Comparison of ENCODE assay signal across 8 cellular contexts in the genomic region with DNA sequence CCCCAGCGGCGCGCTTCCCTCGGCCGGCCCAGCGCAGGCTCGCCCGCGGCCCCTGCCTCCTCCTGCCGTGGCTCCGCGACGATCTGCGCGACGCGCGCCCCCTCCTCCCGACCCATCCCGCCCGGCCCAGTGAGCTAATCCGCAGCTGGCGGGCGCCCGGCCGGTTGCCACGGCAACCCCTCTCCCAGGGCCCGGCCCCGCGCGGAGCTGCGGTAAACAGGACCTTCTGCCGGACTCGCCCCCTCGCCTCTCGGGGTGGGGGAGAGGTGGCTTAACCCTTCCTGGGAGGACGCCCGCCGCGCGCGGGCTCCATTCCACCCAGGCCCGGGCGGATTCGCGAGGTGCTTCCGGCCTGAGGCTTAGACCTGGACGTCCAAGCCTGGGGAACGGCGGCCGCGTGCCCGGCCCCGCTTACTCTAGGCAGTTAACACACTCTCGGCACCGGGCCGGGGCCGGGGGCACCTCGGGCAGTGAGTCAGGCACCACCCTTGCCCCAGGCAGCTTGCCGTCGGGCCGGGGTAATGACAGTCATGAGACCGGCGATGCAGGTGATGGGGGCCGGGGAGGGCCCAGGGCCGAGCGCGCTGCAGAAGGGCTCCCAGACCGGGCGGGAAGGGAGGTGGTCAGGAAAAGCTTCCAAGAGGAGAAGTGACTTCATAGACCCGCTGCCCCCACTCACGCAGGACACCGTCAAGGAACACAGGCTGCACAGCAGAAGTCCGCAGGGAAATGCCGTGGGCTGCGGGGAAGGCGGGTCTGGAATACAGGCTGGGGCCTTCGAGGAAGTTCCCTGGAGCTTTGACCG. TPM values are rescaled to one million over a fixed set of nuclear protein-coding genes. Genes with fewer than 3 reads are reported as not detected.
DNase-seq lines count a peak whose midpoint lies in the region; ATAC-seq lines count a peak whose summit lies in the region.

A gene with protein sequence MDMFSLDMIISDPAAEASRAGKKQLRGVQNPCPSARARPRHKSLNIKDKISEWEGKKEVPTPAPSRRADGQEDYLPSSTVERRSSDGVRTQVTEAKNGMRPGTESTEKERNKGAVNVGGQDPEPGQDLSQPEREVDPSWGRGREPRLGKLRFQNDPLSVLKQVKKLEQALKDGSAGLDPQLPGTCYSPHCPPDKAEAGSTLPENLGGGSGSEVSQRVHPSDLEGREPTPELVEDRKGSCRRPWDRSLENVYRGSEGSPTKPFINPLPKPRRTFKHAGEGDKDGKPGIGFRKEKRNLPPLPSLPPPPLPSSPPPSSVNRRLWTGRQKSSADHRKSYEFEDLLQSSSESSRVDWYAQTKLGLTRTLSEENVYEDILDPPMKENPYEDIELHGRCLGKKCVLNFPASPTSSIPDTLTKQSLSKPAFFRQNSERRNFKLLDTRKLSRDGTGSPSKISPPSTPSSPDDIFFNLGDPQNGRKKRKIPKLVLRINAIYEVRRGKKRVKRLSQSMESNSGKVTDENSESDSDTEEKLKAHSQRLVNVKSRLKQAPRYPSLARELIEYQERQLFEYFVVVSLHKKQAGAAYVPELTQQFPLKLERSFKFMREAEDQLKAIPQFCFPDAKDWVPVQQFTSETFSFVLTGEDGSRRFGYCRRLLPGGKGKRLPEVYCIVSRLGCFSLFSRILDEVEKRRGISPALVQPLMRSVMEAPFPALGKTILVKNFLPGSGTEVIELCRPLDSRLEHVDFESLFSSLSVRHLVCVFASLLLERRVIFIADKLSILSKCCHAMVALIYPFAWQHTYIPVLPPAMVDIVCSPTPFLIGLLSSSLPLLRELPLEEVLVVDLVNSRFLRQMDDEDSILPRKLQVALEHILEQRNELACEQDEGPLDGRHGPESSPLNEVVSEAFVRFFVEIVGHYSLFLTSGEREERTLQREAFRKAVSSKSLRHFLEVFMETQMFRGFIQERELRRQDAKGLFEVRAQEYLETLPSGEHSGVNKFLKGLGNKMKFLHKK (minus strand): TSS at position 87 of the 805 bp plus-strand sequence. CDS start 38,416 bp downstream, outside the sequence.

- peak within 1 kb of the TSS; percentile 80 for H3K4me3 ChIP-seq in adipocyte (ENCODE audit: low read length)

- ATAC-seq in HG02623 (IDR thresholded peaks at IDR 0.05; ENCODE audit: unreplicated experiment) = no peak

- peak within 1 kb of the TSS; percentile 83 for H3K9ac ChIP-seq in adipocyte (ENCODE audit: low read length)

- H3K4me1 ChIP-seq in adipocyte (ENCODE audit: control insufficient read depth, insufficient read depth, low read length) = peaks cover 38% of the 10 kb centered on the region

- H3K36me3 ChIP-seq in adipocyte (ENCODE audit: control insufficient read depth, insufficient read depth, low read length, severe bottlenecking) = no peaks in the 10 kb centered on the region

- intact Hi-C loops in cardiac septum (cut with DNase I) = loop anchor here (5.0 kb wide), 1 partner anchor 99 kb away; no protein-coding TSS in a partner anchor

- H3K27me3 ChIP-seq in adipocyte (replicated peaks; ENCODE audit: control insufficient read depth, insufficient read depth, low read length) = no peaks in the 10 kb centered on the region

- H3K9me3 ChIP-seq in adipocyte (ENCODE audit: control insufficient read depth, low read length) = no peaks in the 10 kb centered on the region

- DNase-seq in Daoy (ENCODE audit: low read depth) = peak; percentile 67
- peak; percentile 35 for DNase-seq in NCI-H2107 (lab: John Stamatoyannopoulos, UW)
- DNase-seq in adipocyte (ENCODE audit: low read depth) = peak; percentile 84
- peak; percentile 81 for DNase-seq in cardiac septum (ENCODE audit: low spot score)
- DNase-seq in occipital lobe (lab: John Stamatoyannopoulos, UW) = peak; percentile 39
- DNase-seq in NOMO-1 (lab: John Stamatoyannopoulos, UW; ENCODE audit: unreplicated experiment in 2 of 2) = no peak
- DNase-seq in activated CD4-positive, alpha-beta T cell treated with anti-CD3 and anti-CD28 coated beads, Interleukin-2, amount 50 U/mL, for 48 hours = no peak

RNA-seq across cellular contexts. Expression of the gene that starts here (rescaled TPM):
- 5.4 and 6.5 TPM in 2 replicates for total RNA-seq in Daoy (2014; rRNA removed; shearing (Covaris generic))
- total RNA-seq in cardiac septum = 7.2 TPM
- 16.4 TPM for total RNA-seq in occipital lobe

Comparison
In these comparisons a context has a peak if more than half of its experiments do, and no peak if none do; other contexts are left out.
1. DNase-seq: peak in Daoy (single experiment), NCI-H2107 (single experiment), adipocyte (single experiment), cardiac septum (single experiment) and occipital lobe (single experiment); none in NOMO-1 (0 of 2) and activated CD4-positive, alpha-beta T cell treated with anti-CD3 and anti-CD28 coated beads, Interleukin-2, amount 50 U/mL, for 48 hours (0 of 2).